Comparison of ENCODE assay signal across 9 cellular contexts in genomic region chr18:76736309-76736708, GRCh38.
"Had no signal": no experiment of that assay in that cellular context is flagged by ENCODE, and none has a peak within 500 bp of the region (broad histone marks: within the 10 kb centered on the region; RNA-seq: fewer than 3 reads in every experiment).

No MANE protein-coding gene starts in this region.

- H3K4me1 ChIP-seq: HAP-1 had no signal

- H2AFZ ChIP-seq: GM23248 had no signal

- H3K9me3 ChIP-seq: HAP-1 had no signal

- H3K27ac ChIP-seq: GM23248 had no signal

- DNase-seq: GM23248, H7, HFFc6, IMR-90, KG1 had no signal

- H3K9ac ChIP-seq: GM23248 had no signal

- ATAC-seq: HCT116, K562 had no signal

- FAIRE-seq: HTR-8/SVneo, K562 had no signal

- H3K4me3 ChIP-seq: GM23248, HAP-1, K562 had no signal

- H3K4me3 Mint-ChIP-seq: HFFc6 had no signal

- H3K36me3 ChIP-seq: HAP-1 had no signal

- H3K27ac Mint-ChIP-seq: HFFc6 had no signal
